In the genomic region with DNA sequence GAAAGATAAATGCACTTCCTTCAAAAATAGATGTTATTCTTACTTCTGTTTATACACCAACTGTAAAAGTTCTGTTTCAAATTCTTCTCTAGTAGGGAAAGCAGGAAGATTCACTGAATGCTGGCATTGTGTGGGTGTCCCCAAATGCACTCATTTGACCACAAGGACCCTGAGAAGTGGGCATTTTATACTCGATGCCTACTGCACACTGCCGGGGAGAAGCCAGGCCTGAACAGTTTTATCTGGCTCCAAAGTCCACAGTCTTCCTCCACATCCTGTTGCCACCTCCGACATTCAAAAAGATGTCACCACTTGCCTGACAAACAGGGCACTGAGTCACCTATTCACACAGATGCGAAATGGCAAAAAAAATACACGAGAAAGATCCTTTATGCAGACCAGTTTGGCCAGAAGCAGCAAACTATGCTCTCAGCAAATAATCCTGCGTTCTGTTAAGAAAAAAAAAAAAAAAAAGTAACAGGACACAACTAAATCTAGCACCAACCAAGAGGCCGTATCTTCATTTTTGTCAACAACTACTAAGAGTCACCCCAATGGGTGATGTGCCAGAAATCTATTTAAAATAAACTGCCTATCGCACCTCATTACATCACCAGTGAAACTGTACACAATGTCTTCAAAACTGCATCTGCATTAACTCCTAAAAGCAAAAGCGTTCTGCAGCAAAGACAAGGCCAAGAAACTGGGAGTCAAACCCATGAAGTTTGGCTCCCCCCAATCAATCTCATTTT, we compare ENCODE assay signal across 8 cellular contexts. TPM values are rescaled to one million over a fixed set of nuclear protein-coding genes. Genes with fewer than 3 reads are reported as not detected.
A peak's percentile ranks its signal among the peaks of the same experiment; 100 is the strongest.
DNase-seq lines count a peak whose midpoint lies in the region; ATAC-seq and TF ChIP-seq lines count a peak whose summit lies in the region.

No MANE protein-coding gene starts in this region.

- H3K36me3 Mint-ChIP-seq in activated CD4-positive, alpha-beta T cell treated with anti-CD3 and anti-CD28 coated beads for 36 hours (ENCODE audit: low read depth): peaks cover 67% of the 10 kb centered on the region
- peaks cover 22 to 38% of the 10 kb centered on the region in 2 donors for H3K36me3 Mint-ChIP-seq in activated T-cell treated with anti-CD3 and anti-CD28 coated beads, Interleukin-2, amount 50 U/mL, for 72 hours (ENCODE audit: insufficient read depth in 2 of 2)

- H3K4me3 Mint-ChIP-seq in activated CD4-positive, alpha-beta T cell treated with anti-CD3 and anti-CD28 coated beads for 36 hours: peak overlapping the region; percentile 93
- peak overlapping the region; percentile 93 to 100 for H3K4me3 Mint-ChIP-seq in activated T-cell treated with anti-CD3 and anti-CD28 coated beads, Interleukin-2, amount 50 U/mL, for 72 hours

- H2AFZ ChIP-seq in smooth muscle cell (ENCODE audit: low read depth): no peak overlapping the region

- TF ChIP-seq CTCF in gastroesophageal sphincter (IDR thresholded peaks at IDR 0.05): no peak
- TF ChIP-seq CTCF in smooth muscle cell (IDR thresholded peaks at IDR 0.05; ENCODE audit: borderline replicate concordance, insufficient read depth, poor library complexity, severe bottlenecking): no peak

- WGBS in gastroesophageal sphincter (ENCODE audit: low coverage in 1 of 2), 2 donors: 16 to 40% methylated on average over 8 to 9 of the region's 9 CpGs
- WGBS in smooth muscle cell (ENCODE audit: low lambda C conversion rate): 38% methylated on average over 9 of the region's 9 CpGs

- H3K79me2 ChIP-seq in smooth muscle cell (ENCODE audit: low read depth): peaks cover 63% of the 10 kb centered on the region

- POLR2A ChIA-PET in activated CD4-positive, alpha-beta T cell treated with anti-CD3 and anti-CD28 coated beads for 36 hours (lab: Charles Lee): interaction anchor here (0.5 kb wide), 1 partner anchor 52 kb away, joined by 3 read pairs; no protein-coding TSS in a partner anchor

- peak overlapping the region; percentile 100 for H3K27ac Mint-ChIP-seq in activated CD4-positive, alpha-beta T cell treated with anti-CD3 and anti-CD28 coated beads for 36 hours
- H3K27ac Mint-ChIP-seq in activated T-cell treated with anti-CD3 and anti-CD28 coated beads, Interleukin-2, amount 50 U/mL, for 72 hours: peak overlapping the region; percentile 94

- ATAC-seq in activated CD4-positive, alpha-beta T cell treated with anti-CD3 and anti-CD28 coated beads for 36 hours: peak; percentile 59
- ATAC-seq in activated T-cell treated with anti-CD3 and anti-CD28 coated beads, Interleukin-2, amount 50 U/mL, for 72 hours (replicated peaks in 1 of 2): peak; percentile 46 to 53
- ATAC-seq in gastroesophageal sphincter: no peak
- ATAC-seq in HG02870 (IDR thresholded peaks at IDR 0.05; ENCODE audit: unreplicated experiment): no peak
- ATAC-seq in HG03025 (IDR thresholded peaks at IDR 0.05; ENCODE audit: low FRiP score, unreplicated experiment): no peak

- peak overlapping the region; percentile 72 for H3K4me2 ChIP-seq in smooth muscle cell

- CTCF ChIA-PET in activated CD4-positive, alpha-beta T cell treated with anti-CD3 and anti-CD28 coated beads for 36 hours (lab: Charles Lee): interaction anchor here (0.6 to 1.8 kb wide), 5 partner anchors 15 to 248 kb away, joined by 3 to 7 read pairs (median 3); no protein-coding TSS in a partner anchor

- no peaks in the 10 kb centered on the region for H3K27me3 Mint-ChIP-seq in activated CD4-positive, alpha-beta T cell treated with anti-CD3 and anti-CD28 coated beads for 36 hours
- no peaks in the 10 kb centered on the region for H3K27me3 Mint-ChIP-seq in activated T-cell treated with anti-CD3 and anti-CD28 coated beads, Interleukin-2, amount 50 U/mL, for 72 hours (ENCODE audit: low read depth)

- H4K20me1 ChIP-seq in smooth muscle cell (ENCODE audit: low read depth): peaks cover 36% of the 10 kb centered on the region

- H3K36me3 ChIP-seq in gastroesophageal sphincter (no peaks in the 10 kb centered on the region), smooth muscle cell (ENCODE audit: low read depth) (no peaks in the 10 kb centered on the region)

- H3K9ac ChIP-seq in smooth muscle cell (ENCODE audit: low read depth): peak overlapping the region; percentile 41

- H3K27ac ChIP-seq in gastroesophageal sphincter (peak overlapping the region; percentile 71 to 100 (median 92)), smooth muscle cell (ENCODE audit: low read depth) (peak overlapping the region; percentile 100)

- H3F3A ChIP-seq in smooth muscle cell (ENCODE audit: low read depth): peaks cover 54% of the 10 kb centered on the region

- no peak for TF ChIP-seq POLR2A in gastroesophageal sphincter (IDR thresholded peaks at IDR 0.05)

- peaks cover 58% of the 10 kb centered on the region for H3K4me1 Mint-ChIP-seq in activated CD4-positive, alpha-beta T cell treated with anti-CD3 and anti-CD28 coated beads for 36 hours
- peaks cover 66% of the 10 kb centered on the region for H3K4me1 Mint-ChIP-seq in activated T-cell treated with anti-CD3 and anti-CD28 coated beads, Interleukin-2, amount 50 U/mL, for 72 hours (ENCODE audit: low read depth)

- H3K4me3 ChIP-seq in gastroesophageal sphincter: no peak overlapping the region
- H3K4me3 ChIP-seq in smooth muscle cell: no peak overlapping the region

- no peaks in the 10 kb centered on the region for H3K9me3 Mint-ChIP-seq in activated CD4-positive, alpha-beta T cell treated with anti-CD3 and anti-CD28 coated beads for 36 hours (ENCODE audit: low read depth)
- H3K9me3 Mint-ChIP-seq in activated T-cell treated with anti-CD3 and anti-CD28 coated beads, Interleukin-2, amount 50 U/mL, for 72 hours: no peaks in the 10 kb centered on the region

- H3K27me3 ChIP-seq in gastroesophageal sphincter: no peaks in the 10 kb centered on the region
- H3K27me3 ChIP-seq in smooth muscle cell (ENCODE audit: low read depth): no peaks in the 10 kb centered on the region

- intact Hi-C loops in activated CD4-positive, alpha-beta T cell treated with anti-CD3 and anti-CD28 coated beads for 36 hours (cut with DNase I, micrococcal nuclease): loop anchor here (1.0 kb wide), 2 partner anchors 12 to 28 kb away; no protein-coding TSS in a partner anchor

- peak; percentile 63 for DNase-seq in activated CD4-positive, alpha-beta T cell treated with anti-CD3 and anti-CD28 coated beads for 36 hours
- DNase-seq in activated CD4-positive, alpha-beta T cell treated with anti-CD3 and anti-CD28 coated beads, Interleukin-2, amount 50 U/mL, for 1 hour: no peak
- peak; percentile 62 for DNase-seq in activated T-cell treated with anti-CD3 and anti-CD28 coated beads, Interleukin-2, amount 50 U/mL, for 72 hours
- no peak for DNase-seq in smooth muscle cell (lab: John Stamatoyannopoulos, UW; ENCODE audit: unreplicated experiment)
- DNase-seq in DMS 273 treated with DMSO at 0.1 percent for 48 hours (lab: John Stamatoyannopoulos, UW): no peak

- H3K4me1 ChIP-seq in gastroesophageal sphincter (peaks cover 12 to 84% (median 28%) of the 10 kb centered on the region in 3 donors), smooth muscle cell (ENCODE audit: low read depth) (peaks cover 42% of the 10 kb centered on the region)

- no peaks in the 10 kb centered on the region for H3K9me3 ChIP-seq in gastroesophageal sphincter
- H3K9me3 ChIP-seq in smooth muscle cell (replicated peaks; ENCODE audit: low read depth): no peaks in the 10 kb centered on the region

- TF ChIP-seq EP300 in gastroesophageal sphincter (IDR thresholded peaks at IDR 0.05): no peak

RNA-seq across cellular contexts. Expression of a gene that starts 6.2 kb away (rescaled TPM):
- total RNA-seq in activated CD4-positive, alpha-beta T cell treated with anti-CD3 and anti-CD28 coated beads for 36 hours: 100 to 1,000 TPM in 1 of 2 experiments, 10 to 100 TPM in 1; 88.6 to 128 TPM
- total RNA-seq in activated T-cell treated with anti-CD3 and anti-CD28 coated beads, Interleukin-2, amount 50 U/mL, for 72 hours: 10 to 100 TPM; 76.0 to 84.0 TPM
- total RNA-seq in gastroesophageal sphincter (10 to 100 TPM; 22.5 to 28.7 (median 24.9) TPM), smooth muscle cell (6.6 and 9.3 TPM in 2 replicates)
- polyA plus RNA-seq in smooth muscle cell: 1.9 and 3.5 TPM in 2 replicates

RNA-seq across cellular contexts. Expression of a gene that starts 23.3 kb away (rescaled TPM):
- 100 to 1,000 TPM; 143 to 156 TPM for total RNA-seq in activated CD4-positive, alpha-beta T cell treated with anti-CD3 and anti-CD28 coated beads for 36 hours
- 100 to 1,000 TPM; 232 to 254 TPM for total RNA-seq in activated T-cell treated with anti-CD3 and anti-CD28 coated beads, Interleukin-2, amount 50 U/mL, for 72 hours
- total RNA-seq in gastroesophageal sphincter: 100 to 1,000 TPM; 134 to 157 (median 153) TPM
- 65.9 and 67.4 TPM in 2 replicates for total RNA-seq in smooth muscle cell
- polyA plus RNA-seq in smooth muscle cell: 70.8 and 89.4 TPM in 2 replicates

RNA-seq across cellular contexts. Expression of a gene that starts 59.0 kb away (rescaled TPM):
- 10 to 100 TPM; 16.3 to 52.7 TPM for total RNA-seq in activated CD4-positive, alpha-beta T cell treated with anti-CD3 and anti-CD28 coated beads for 36 hours
- 10 to 100 TPM; 30.8 TPM for total RNA-seq in activated T-cell treated with anti-CD3 and anti-CD28 coated beads, Interleukin-2, amount 50 U/mL, for 72 hours
- total RNA-seq in gastroesophageal sphincter (10 to 100 TPM in 3 of 4 donors, 1 to 10 TPM in 1; 7.3 to 55.6 (median 33.4) TPM), smooth muscle cell (21.5 and 61.5 TPM in 2 replicates)
- polyA plus RNA-seq in smooth muscle cell: 92.2 and 94.4 TPM in 2 replicates

Comparison
In these comparisons a context has a peak if more than half of its experiments do, and no peak if none do; other contexts are left out.
1. DNase-seq: peak in activated CD4-positive, alpha-beta T cell treated with anti-CD3 and anti-CD28 coated beads for 36 hours (single experiment) and activated T-cell treated with anti-CD3 and anti-CD28 coated beads, Interleukin-2, amount 50 U/mL, for 72 hours (2 of 2); none in activated CD4-positive, alpha-beta T cell treated with anti-CD3 and anti-CD28 coated beads, Interleukin-2, amount 50 U/mL, for 1 hour (single experiment), smooth muscle cell (single experiment) and DMS 273 treated with DMSO at 0.1 percent for 48 hours (single experiment).
2. ATAC-seq: peak in activated CD4-positive, alpha-beta T cell treated with anti-CD3 and anti-CD28 coated beads for 36 hours (single experiment) and activated T-cell treated with anti-CD3 and anti-CD28 coated beads, Interleukin-2, amount 50 U/mL, for 72 hours (2 of 2); none in gastroesophageal sphincter (single experiment), HG02870 (single experiment) and HG03025 (single experiment).